7 cellular contexts compared by ENCODE assay signal in genomic region chr5:31607546-31607945, GRCh38.
"Had no signal": no experiment of that assay in that cellular context is flagged by ENCODE, and none has a peak within 500 bp of the region (broad histone marks: within the 10 kb centered on the region; RNA-seq: fewer than 3 reads in every experiment).

No MANE protein-coding gene starts in this region.

- ATAC-seq: GM12878 had no signal

- H3K4me3 ChIP-seq: GM12878 had no signal

- DNase-seq: GF-D8 had no signal

- FAIRE-seq: G401.6, GM12878, GM12891, GM12892, GM18507, GM19239 had no signal
